In genomic region chr14:74459981-74460380, GRCh38 we compare ENCODE assay signal across 1 cellular context.
TF ChIP-seq lines count a peak whose summit lies in the region.

No MANE protein-coding gene starts in this region.

TF ChIP-seq in HCT116, 20 proteins besides CTCF, POLR2A, EP300 and RAD21:
- TF ChIP-seq POLR2AphosphoS5 (IDR thresholded peaks at IDR 0.05; ENCODE audit: low read depth, low read length) (no peak), MAX (IDR thresholded peaks at IDR 0.05) (no peak), CBX3 (IDR thresholded peaks at IDR 0.05; ENCODE audit: low read depth) (no peak), SIN3A (IDR thresholded peaks at IDR 0.05; ENCODE audit: low read depth) (no peak), ZBTB33 (IDR thresholded peaks at IDR 0.05; ENCODE audit: extremely low read depth, insufficient replicate concordance, low read length) (no peak), FOSL1 (IDR thresholded peaks at IDR 0.05; ENCODE audit: low read depth) (no peak)
